1 cellular context compared by ENCODE assay signal in genomic region chr3:144055604-144056003, GRCh38.
A peak's percentile ranks its signal among the peaks of the same experiment; 100 is the strongest.
TF ChIP-seq lines count a peak whose summit lies in the region.

No MANE protein-coding gene starts in this region.

TF ChIP-seq in liver, 16 proteins besides CTCF, POLR2A, EP300 and RAD21 (continued from another document):
- TF ChIP-seq REST (IDR thresholded peaks at IDR 0.05) (no peak), FOXA2 (IDR thresholded peaks at IDR 0.05) (no peak), FOXA1 (IDR thresholded peaks at IDR 0.05) (no peak), ATF3 (IDR thresholded peaks at IDR 0.05) (no peak), RXRA (IDR thresholded peaks at IDR 0.05) (peak in 1 of 2 donors; percentile 37), SP1 (IDR thresholded peaks at IDR 0.05) (no peak), EGR1 (IDR thresholded peaks at IDR 0.05; ENCODE audit: low read depth in 2 of 2) (no peak), TAF1 (conservative IDR thresholded peaks at IDR 0.05) (no peak), HNF4A (conservative IDR thresholded peaks at IDR 0.05) (peak in 1 of 2 donors; percentile 26), YY1 (IDR thresholded peaks at IDR 0.05) (no peak), GABPA (IDR thresholded peaks at IDR 0.05 in 1 of 2, conservative IDR thresholded peaks at IDR 0.05 in 1 of 2) (no peak), MAX (IDR thresholded peaks at IDR 0.05) (no peak), JUND (IDR thresholded peaks at IDR 0.05) (no peak), HNF4G (IDR thresholded peaks at IDR 0.05) (no peak)
